In the genomic region with DNA sequence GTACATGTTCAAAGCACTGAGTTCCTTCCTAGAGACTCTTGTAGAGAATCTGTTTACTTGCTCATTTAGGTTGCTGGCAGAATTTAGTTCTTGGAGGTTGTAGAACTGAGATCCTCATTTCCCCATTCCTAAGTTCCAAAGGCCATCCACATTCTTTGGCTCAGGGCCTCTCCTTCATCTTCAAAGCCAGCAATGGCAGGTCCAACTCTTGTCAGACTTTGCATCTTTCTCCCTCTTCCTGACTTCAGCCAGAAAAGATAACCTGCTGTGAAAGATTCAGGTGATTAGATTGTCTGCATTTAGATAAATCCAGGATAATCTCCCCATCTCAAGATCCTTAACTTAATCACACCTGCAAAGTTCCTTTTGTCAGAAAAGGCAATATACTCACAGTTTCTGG, we compare ENCODE assay signal across 14 cellular contexts. TPM values are rescaled to one million over a fixed set of nuclear protein-coding genes. Genes with fewer than 3 reads are reported as not detected.
DNase-seq lines count a peak whose midpoint lies in the region; ATAC-seq and TF ChIP-seq lines count a peak whose summit lies in the region.
"Had no signal": no experiment of that assay in that cellular context is flagged by ENCODE, and none has a peak within 500 bp of the region (broad histone marks: within the 10 kb centered on the region; RNA-seq: fewer than 3 reads in every experiment).

No MANE protein-coding gene starts in this region.

- ATAC-seq in HCT116 = no peak
- no peak for ATAC-seq in foreskin keratinocyte
- no peak for ATAC-seq in gastrocnemius medialis
- ATAC-seq: GM23338 had no signal

- no peak overlapping the region for H2AFZ ChIP-seq in HCT116 (ENCODE audit: low read depth, low read length, poor library complexity, severe bottlenecking)
- H2AFZ ChIP-seq: GM23338 had no signal

- H3K4me3 ChIP-seq in HCT116 (replicated peaks in 1 of 2; ENCODE audit: low read depth in 1 of 2, low read length in 2 of 2) (no peak overlapping the region), gastrocnemius medialis (no peak overlapping the region)
- H3K4me3 ChIP-seq: GM23338 had no signal

- CTCF ChIA-PET in HCT116 (lab: Charles Lee) = no interaction called here

- no peak overlapping the region for H3K9ac ChIP-seq in HCT116 (ENCODE audit: low read length)

- TF ChIP-seq CTCF in HCT116 (IDR thresholded peaks at IDR 0.05 in 2 of 3, conservative IDR thresholded peaks at IDR 0.05 in 1 of 3; ENCODE audit: borderline replicate concordance in 1 of 3, insufficient read depth in 1 of 3, low read depth in 2 of 3, low read length in 2 of 3) (no peak), foreskin keratinocyte (conservative IDR thresholded peaks at IDR 0.05) (no peak), gastrocnemius medialis (IDR thresholded peaks at IDR 0.05 in 4 of 5, conservative IDR thresholded peaks at IDR 0.05 in 1 of 5) (no peak)

- H3K4me1 ChIP-seq in HCT116 (ENCODE audit: control insufficient read depth in 1 of 2, insufficient read depth in 2 of 2, low read length in 2 of 2) (peaks cover 46 to 53% of the 10 kb centered on the region in 2 experiments), foreskin keratinocyte (peaks cover 19% of the 10 kb centered on the region), gastrocnemius medialis (peaks cover 19% of the 10 kb centered on the region in 2 donors)

- peaks cover 0 to under 1% of the 10 kb centered on the region in 2 experiments; a peak in 2 of 4 replicates for H3K9me3 ChIP-seq in HCT116 (ENCODE audit: control insufficient read depth in 1 of 2, insufficient read depth in 1 of 2, low read depth in 1 of 2, low read length in 2 of 2)
- peaks cover 0 to 3% (median 0%) of the 10 kb centered on the region in 3 donors for H3K9me3 ChIP-seq in gastrocnemius medialis
- H3K9me3 ChIP-seq: BE2C had no signal

- RAD21 ChIA-PET in HCT116 (lab: Charles Lee; ENCODE audit: low non-redundant PET in 1 of 2, low total read pairs in 2 of 2, uncharacterized antibody in 2 of 2, unreplicated experiment in 2 of 2) = no interaction called here

- no peaks in the 10 kb centered on the region for H4K20me1 ChIP-seq in HCT116 (ENCODE audit: insufficient read depth)

- intact Hi-C loops in HCT116 (cut with micrococcal nuclease) (no loop called here), gastrocnemius medialis (cut with DNase I; ENCODE audit: low total_unique reads) (loop anchor here (5.0 kb wide), 2 partner anchors 53 to 133 kb away; a partner anchor contains a TSS)

- peak overlapping the region; percentile 18; the same call in 1 of the 2 replicates for H3K4me2 ChIP-seq in HCT116 (ENCODE audit: low read length)
- H3K4me2 ChIP-seq: GM23338 had no signal

- H3K36me3 ChIP-seq in HCT116 (ENCODE audit: control insufficient read depth in 1 of 2, insufficient read depth in 2 of 2, low read length in 2 of 2) = peaks cover 0 to 42% of the 10 kb centered on the region in 2 experiments; a peak in 2 of 4 replicates
- peaks cover 0 to 6% of the 10 kb centered on the region in 2 donors for H3K36me3 ChIP-seq in gastrocnemius medialis
- H3K36me3 ChIP-seq: BE2C had no signal

- BruUV-seq in HCT116 (replicated peaks; lab: Mats Ljungman, UMichigan) = no TSS peak

- TF ChIP-seq POLR2A in HCT116 (IDR thresholded peaks at IDR 0.05; ENCODE audit: borderline replicate concordance, extremely low read depth, insufficient read depth, insufficient read length) (no peak), gastrocnemius medialis (IDR thresholded peaks at IDR 0.05) (no peak)

- TF ChIP-seq RAD21 in HCT116 (IDR thresholded peaks at IDR 0.05; ENCODE audit: low read depth) = no peak

- DNase-seq in HCT116 (ENCODE audit: low read depth, low spot score) (no peak), foreskin keratinocyte (no peak), gastrocnemius medialis (no peak), NCI-H524 (lab: John Stamatoyannopoulos, UW) (no peak), NCI-H2107 treated with DMSO at 0.1 percent for 48 hours (lab: John Stamatoyannopoulos, UW; ENCODE audit: unreplicated experiment) (no peak), NCI-H69 (lab: John Stamatoyannopoulos, UW) (no peak), SIG-M5 (lab: John Stamatoyannopoulos, UW) (no peak)
- DNase-seq: BE2C; CD4-positive, alpha-beta memory T cell; DND-41; GDM1; H7 had no signal

- H3K27ac ChIP-seq in HCT116 (ENCODE audit: low read depth, low read length) = peak overlapping the region; percentile 17; the same call in 1 of the 2 replicates
- H3K27ac ChIP-seq in foreskin keratinocyte = peak overlapping the region; percentile 24
- peak overlapping the region in 3 of 4 donors; percentile 82 to 91 (median 86) for H3K27ac ChIP-seq in gastrocnemius medialis
- H3K27ac ChIP-seq: C4-2B had no signal

- in situ Hi-C loops in gastrocnemius medialis (cut with MboI; ENCODE audit: low sequenced_read_pairs in 4 of 4) = no loop called here

- H3K27me3 ChIP-seq in HCT116 (ENCODE audit: insufficient read depth, low read length) (no peaks in the 10 kb centered on the region), foreskin keratinocyte (no peaks in the 10 kb centered on the region), gastrocnemius medialis (no peaks in the 10 kb centered on the region)
- H3K27me3 ChIP-seq: BE2C had no signal

- POLR2A ChIA-PET in HCT116 (lab: Charles Lee) = no interaction called here

- 0 out of 2 replicates have a peak, but pooled peaks cover 6% of the 10 kb centered on the region for H3K79me2 ChIP-seq in HCT116 (ENCODE audit: insufficient read depth, low read length)

- H3K9me2 ChIP-seq in HCT116 (ENCODE audit: insufficient read depth) = no peaks in the 10 kb centered on the region

TF ChIP-seq in HCT116, 20 proteins besides CTCF, POLR2A, EP300 and RAD21:
- TF ChIP-seq CBX3 (IDR thresholded peaks at IDR 0.05; ENCODE audit: low read depth) = no peak
TF ChIP-seq in HCT116: peak in this region for 0.

RNA-seq across cellular contexts. Expression of a gene that starts 51.1 kb away (rescaled TPM):
- total RNA-seq in HCT116 (2021; ENCODE audit: unreplicated experiment) = 53.4 TPM
- polyA plus RNA-seq in HCT116 (2012) = 27.7 and 27.8 TPM in 2 replicates
- total RNA-seq in foreskin keratinocyte = 18.7 and 20.8 TPM in 2 replicates
- 5.7 and 5.8 TPM in 2 replicates for polyA plus RNA-seq in foreskin keratinocyte
- 10 to 100 TPM; 12.8 to 26.8 (median 16.3) TPM for total RNA-seq in gastrocnemius medialis

Comparison
In these comparisons a context has a peak if more than half of its experiments do, and no peak if none do; other contexts are left out.
1. H3K27ac ChIP-seq: peak in every context shown above with its lines; median percentile 86 in gastrocnemius medialis; 24 in foreskin keratinocyte; 17 in HCT116.